In the genomic region with DNA sequence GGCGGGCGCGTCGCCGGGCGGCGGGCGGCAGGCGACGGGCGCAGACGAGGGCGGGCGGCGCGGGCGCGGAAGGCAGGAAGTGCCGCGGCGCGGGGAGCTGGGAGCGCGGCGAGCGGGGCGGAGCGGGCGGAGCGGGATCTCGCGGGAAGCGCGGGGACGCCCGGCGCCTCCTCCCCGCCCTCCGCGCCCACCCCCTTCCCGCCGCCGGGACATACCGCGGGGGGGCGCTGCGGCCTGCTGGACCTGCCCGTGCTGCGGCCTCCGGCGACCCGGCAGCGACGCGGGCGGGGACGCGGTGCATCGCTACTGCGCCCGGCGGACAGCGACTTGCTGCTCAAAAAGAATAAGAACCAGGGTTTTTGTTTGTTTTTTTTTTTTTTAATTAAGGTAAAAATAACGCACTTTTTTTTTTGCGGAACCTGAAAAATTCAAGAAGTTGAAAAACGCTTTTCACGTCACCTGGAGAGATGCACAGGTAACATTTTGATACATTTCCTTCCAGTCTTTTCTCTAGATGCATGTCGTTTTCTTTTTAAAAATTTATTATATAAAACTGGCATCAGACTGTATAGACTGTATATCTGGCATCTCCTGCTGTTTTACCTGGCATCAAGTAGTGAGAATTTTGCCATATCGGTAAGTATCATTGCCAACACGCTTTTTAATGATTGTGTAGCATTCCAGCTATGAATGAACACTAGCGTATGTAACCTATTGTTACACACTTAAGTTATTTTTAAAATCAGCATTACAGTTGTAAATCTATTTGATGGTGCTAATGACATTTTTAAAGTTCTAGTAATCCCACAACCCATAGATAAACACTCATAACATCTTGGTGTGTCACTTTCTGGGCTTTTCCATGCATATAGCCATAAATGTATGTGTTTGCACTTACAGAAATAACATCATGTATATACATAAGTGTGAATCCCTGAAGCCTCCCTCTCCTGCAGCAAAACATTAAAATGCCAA, we compare ENCODE assay signal across 1 cellular context.
TF ChIP-seq lines count a peak whose summit lies in the region.

Gene CENPB, minus strand, starts transcription at position 76 of the 975 bp plus-strand sequence. CDS start 257 bp downstream, outside the sequence.

TF ChIP-seq in HepG2, 621 proteins besides CTCF, POLR2A, EP300 and RAD21 (continued from another document and continues in another):
- TF ChIP-seq ZNF350 (CRISPR knock-in tag; IDR thresholded peaks at IDR 0.05; ENCODE audit: borderline replicate concordance, low read depth) (no peak), ZNF589 (CRISPR knock-in tag; conservative IDR thresholded peaks at IDR 0.05) (no peak), TSC22D2 (CRISPR knock-in tag; IDR thresholded peaks at IDR 0.05; ENCODE audit: borderline replicate concordance) (no peak), ZNF513 (CRISPR knock-in tag; conservative IDR thresholded peaks at IDR 0.05) (no peak), ZNF598 (CRISPR knock-in tag; IDR thresholded peaks at IDR 0.05; ENCODE audit: borderline replicate concordance) (no peak), ZSCAN31 (CRISPR knock-in tag; IDR thresholded peaks at IDR 0.05; ENCODE audit: low read depth) (peak; percentile 88), HOXD1 (CRISPR knock-in tag; IDR thresholded peaks at IDR 0.05) (peak; percentile 18; the same call in 1 of the 2 replicates), ARID2 (CRISPR knock-in tag; IDR thresholded peaks at IDR 0.05; ENCODE audit: borderline replicate concordance) (peak; percentile 3; the same call in 1 of the 2 replicates), AKAP8 (CRISPR knock-in tag; IDR thresholded peaks at IDR 0.05) (no peak), PRDM15 (CRISPR knock-in tag; IDR thresholded peaks at IDR 0.05) (no peak; the same call in 1 of the 2 replicates), KDM4B (CRISPR knock-in tag; IDR thresholded peaks at IDR 0.05) (no peak), ZNF670 (CRISPR knock-in tag; IDR thresholded peaks at IDR 0.05; ENCODE audit: borderline replicate concordance) (no peak), ZNF788 (CRISPR knock-in tag; IDR thresholded peaks at IDR 0.05; ENCODE audit: borderline replicate concordance) (0 out of 2 replicates have a peak, but pooled peaks have one; percentile 39), ZSCAN9 (CRISPR knock-in tag; IDR thresholded peaks at IDR 0.05; ENCODE audit: borderline replicate concordance) (0 out of 2 replicates have a peak, but pooled peaks have one; percentile 14), RAD51 (IDR thresholded peaks at IDR 0.05; ENCODE audit: borderline replicate concordance) (no peak), GZF1 (CRISPR knock-in tag; IDR thresholded peaks at IDR 0.05) (no peak), CBX1 (IDR thresholded peaks at IDR 0.05; ENCODE audit: low read depth) (no peak), SNRNP70 (IDR thresholded peaks at IDR 0.05; ENCODE audit: low read depth, low read length) (no peak), NFATC3 (CRISPR knock-in tag; IDR thresholded peaks at IDR 0.05) (no peak), NR1H2 (CRISPR knock-in tag; IDR thresholded peaks at IDR 0.05; ENCODE audit: borderline replicate concordance, low read depth) (no peak), MIXL1 (CRISPR knock-in tag; IDR thresholded peaks at IDR 0.05) (peak; percentile 39; the same call in 1 of the 2 replicates), MTF1 (CRISPR knock-in tag; IDR thresholded peaks at IDR 0.05) (no peak), SRSF1 (optimal IDR thresholded peaks at IDR 0.05; ENCODE audit: low read depth, low read length) (no peak), ARNT2 (CRISPR knock-in tag; IDR thresholded peaks at IDR 0.05; ENCODE audit: low read depth) (peak; percentile 93; the same call in 1 of the 2 replicates), RELA (CRISPR knock-in tag; IDR thresholded peaks at IDR 0.05) (0 out of 2 replicates have a peak, but pooled peaks have one; percentile 42), ZNF619 (CRISPR knock-in tag; IDR thresholded peaks at IDR 0.05) (no peak), ZNF577 (CRISPR knock-in tag; IDR thresholded peaks at IDR 0.05; ENCODE audit: borderline replicate concordance, low read depth) (no peak), ZNF543 (CRISPR knock-in tag; IDR thresholded peaks at IDR 0.05) (no peak), HMGXB4 (CRISPR knock-in tag; IDR thresholded peaks at IDR 0.05; ENCODE audit: borderline replicate concordance in 1 of 2, low read depth in 1 of 2) (peak; percentile 89 to 97), NR0B2 (CRISPR knock-in tag; IDR thresholded peaks at IDR 0.05) (0 out of 2 replicates have a peak, but pooled peaks have one; percentile 29), FOXM1 (CRISPR knock-in tag; IDR thresholded peaks at IDR 0.05) (no peak), ZNF224 (CRISPR knock-in tag; IDR thresholded peaks at IDR 0.05) (no peak), KDM2A (CRISPR knock-in tag; IDR thresholded peaks at IDR 0.05; ENCODE audit: borderline replicate concordance, low read depth) (peak; percentile 74), TFDP1 (CRISPR knock-in tag; IDR thresholded peaks at IDR 0.05; ENCODE audit: borderline replicate concordance) (0 out of 2 replicates have a peak, but pooled peaks have one; percentile 34), MZF1 (CRISPR knock-in tag; IDR thresholded peaks at IDR 0.05; ENCODE audit: borderline replicate concordance) (no peak), SOX13 (IDR thresholded peaks at IDR 0.05) (no peak), SOX13 (CRISPR knock-in tag; conservative IDR thresholded peaks at IDR 0.05 in 1 of 2, IDR thresholded peaks at IDR 0.05 in 1 of 2) (peak in 1 of 2 experiments; percentile 40; a peak in 2 of 4 replicates)
- TF ChIP-seq, protein P1, sequence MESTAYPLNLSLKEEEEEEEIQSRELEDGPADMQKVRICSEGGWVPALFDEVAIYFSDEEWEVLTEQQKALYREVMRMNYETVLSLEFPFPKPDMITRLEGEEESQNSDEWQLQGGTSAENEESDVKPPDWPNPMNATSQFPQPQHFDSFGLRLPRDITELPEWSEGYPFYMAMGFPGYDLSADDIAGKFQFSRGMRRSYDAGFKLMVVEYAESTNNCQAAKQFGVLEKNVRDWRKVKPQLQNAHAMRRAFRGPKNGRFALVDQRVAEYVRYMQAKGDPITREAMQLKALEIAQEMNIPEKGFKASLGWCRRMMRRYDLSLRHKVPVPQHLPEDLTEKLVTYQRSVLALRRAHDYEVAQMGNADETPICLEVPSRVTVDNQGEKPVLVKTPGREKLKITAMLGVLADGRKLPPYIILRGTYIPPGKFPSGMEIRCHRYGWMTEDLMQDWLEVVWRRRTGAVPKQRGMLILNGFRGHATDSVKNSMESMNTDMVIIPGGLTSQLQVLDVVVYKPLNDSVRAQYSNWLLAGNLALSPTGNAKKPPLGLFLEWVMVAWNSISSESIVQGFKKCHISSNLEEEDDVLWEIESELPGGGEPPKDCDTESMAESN (CRISPR knock-in tag; conservative IDR thresholded peaks at IDR 0.05), result no peak
- TF ChIP-seq, protein P2, sequence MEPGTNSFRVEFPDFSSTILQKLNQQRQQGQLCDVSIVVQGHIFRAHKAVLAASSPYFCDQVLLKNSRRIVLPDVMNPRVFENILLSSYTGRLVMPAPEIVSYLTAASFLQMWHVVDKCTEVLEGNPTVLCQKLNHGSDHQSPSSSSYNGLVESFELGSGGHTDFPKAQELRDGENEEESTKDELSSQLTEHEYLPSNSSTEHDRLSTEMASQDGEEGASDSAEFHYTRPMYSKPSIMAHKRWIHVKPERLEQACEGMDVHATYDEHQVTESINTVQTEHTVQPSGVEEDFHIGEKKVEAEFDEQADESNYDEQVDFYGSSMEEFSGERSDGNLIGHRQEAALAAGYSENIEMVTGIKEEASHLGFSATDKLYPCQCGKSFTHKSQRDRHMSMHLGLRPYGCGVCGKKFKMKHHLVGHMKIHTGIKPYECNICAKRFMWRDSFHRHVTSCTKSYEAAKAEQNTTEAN (CRISPR knock-in tag; conservative IDR thresholded peaks at IDR 0.05), result no peak
- TF ChIP-seq, protein P3, sequence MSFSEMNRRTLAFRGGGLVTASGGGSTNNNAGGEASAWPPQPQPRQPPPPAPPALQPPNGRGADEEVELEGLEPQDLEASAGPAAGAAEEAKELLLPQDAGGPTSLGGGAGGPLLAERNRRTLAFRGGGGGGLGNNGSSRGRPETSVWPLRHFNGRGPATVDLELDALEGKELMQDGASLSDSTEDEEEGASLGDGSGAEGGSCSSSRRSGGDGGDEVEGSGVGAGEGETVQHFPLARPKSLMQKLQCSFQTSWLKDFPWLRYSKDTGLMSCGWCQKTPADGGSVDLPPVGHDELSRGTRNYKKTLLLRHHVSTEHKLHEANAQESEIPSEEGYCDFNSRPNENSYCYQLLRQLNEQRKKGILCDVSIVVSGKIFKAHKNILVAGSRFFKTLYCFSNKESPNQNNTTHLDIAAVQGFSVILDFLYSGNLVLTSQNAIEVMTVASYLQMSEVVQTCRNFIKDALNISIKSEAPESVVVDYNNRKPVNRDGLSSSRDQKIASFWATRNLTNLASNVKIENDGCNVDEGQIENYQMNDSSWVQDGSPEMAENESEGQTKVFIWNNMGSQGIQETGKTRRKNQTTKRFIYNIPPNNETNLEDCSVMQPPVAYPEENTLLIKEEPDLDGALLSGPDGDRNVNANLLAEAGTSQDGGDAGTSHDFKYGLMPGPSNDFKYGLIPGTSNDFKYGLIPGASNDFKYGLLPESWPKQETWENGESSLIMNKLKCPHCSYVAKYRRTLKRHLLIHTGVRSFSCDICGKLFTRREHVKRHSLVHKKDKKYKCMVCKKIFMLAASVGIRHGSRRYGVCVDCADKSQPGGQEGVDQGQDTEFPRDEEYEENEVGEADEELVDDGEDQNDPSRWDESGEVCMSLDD (CRISPR knock-in tag; IDR thresholded peaks at IDR 0.05; ENCODE audit: borderline replicate concordance), result no peak
- TF ChIP-seq, protein P4, sequence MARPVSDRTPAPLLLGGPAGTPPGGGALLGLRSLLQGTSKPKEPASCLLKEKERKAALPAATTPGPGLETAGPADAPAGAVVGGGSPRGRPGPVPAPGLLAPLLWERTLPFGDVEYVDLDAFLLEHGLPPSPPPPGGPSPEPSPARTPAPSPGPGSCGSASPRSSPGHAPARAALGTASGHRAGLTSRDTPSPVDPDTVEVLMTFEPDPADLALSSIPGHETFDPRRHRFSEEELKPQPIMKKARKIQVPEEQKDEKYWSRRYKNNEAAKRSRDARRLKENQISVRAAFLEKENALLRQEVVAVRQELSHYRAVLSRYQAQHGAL (CRISPR knock-in tag; IDR thresholded peaks at IDR 0.05; ENCODE audit: not compliant biosample characterization), result no peak
